8 cellular contexts compared by ENCODE assay signal in the genomic region with DNA sequence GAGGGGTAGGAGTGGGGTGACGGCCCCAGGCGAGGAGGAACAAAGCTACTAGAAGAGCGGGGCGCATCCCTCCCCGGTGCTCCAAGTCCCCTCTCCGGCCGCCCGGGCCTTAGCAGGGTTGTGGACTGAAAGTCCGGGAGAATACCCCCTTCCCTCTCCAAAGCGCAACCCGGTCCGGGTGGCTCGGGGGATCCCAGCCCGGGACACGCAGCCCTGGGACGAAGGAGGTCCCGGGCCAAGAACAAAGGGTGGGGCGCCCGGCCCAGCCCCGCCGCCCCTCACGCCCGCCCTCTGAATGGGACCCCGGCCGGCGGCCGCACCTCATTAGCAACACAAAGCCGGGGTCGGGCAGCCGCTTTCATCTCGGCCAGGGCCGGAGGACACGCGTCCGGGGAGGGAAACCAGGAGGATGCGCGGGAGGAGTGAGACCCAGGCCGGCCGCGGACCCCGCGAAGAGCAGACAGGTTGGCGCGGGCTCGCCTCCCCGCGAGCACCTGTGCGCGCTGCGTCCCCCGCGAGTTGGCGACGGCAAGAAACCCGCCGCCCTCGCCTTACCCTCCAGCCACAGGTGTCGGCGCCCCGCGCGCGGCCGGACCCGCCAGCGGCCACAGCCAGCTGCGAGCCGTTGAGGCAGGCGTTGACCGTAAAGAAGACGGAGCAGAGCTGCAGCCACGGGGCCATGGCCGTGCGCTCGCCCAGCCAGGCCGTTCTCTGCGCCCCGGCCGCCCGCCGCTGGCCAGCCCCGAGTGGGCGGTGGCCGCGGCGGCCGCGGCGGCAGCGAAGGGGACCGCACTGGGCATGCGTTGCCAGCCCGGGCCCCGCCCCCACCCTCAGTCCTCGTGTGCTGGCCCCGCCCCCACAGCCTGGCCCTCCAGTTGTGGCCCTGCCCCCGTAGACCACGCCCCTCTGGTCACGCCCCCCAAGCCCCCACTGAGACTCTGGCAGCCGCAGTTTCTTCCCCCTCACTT. TPM values are rescaled to one million over a fixed set of nuclear protein-coding genes. Genes with fewer than 3 reads are reported as not detected.
DNase-seq lines count a peak whose midpoint lies in the region; TF ChIP-seq lines count a peak whose summit lies in the region.

A gene (minus strand): TSS at position 748 of the 968 bp plus-strand sequence. CDS start 67 bp downstream, at position 681.

- no peak for TF ChIP-seq CTCF in endothelial cell (IDR thresholded peaks at IDR 0.05; ENCODE audit: unreplicated experiment)

- H3K27ac ChIP-seq in CD8-positive, alpha-beta memory T cell (ENCODE audit: low read depth, low read length) = no peak within 1 kb of the TSS
- H3K27ac ChIP-seq in mesodermal cell (ENCODE audit: low read depth, low read length, severe bottlenecking) = peak within 1 kb of the TSS; percentile 23

- peak within 1 kb of the TSS in 2 of 8 donors; percentile 52 to 78 for H3K27ac Mint-ChIP-seq in CD8-positive, alpha-beta memory T cell
- no peak within 1 kb of the TSS for H3K27ac Mint-ChIP-seq in endothelial cell (ENCODE audit: unreplicated experiment)

- POLR2A ChIA-PET in CD8-positive, alpha-beta memory T cell (lab: Charles Lee) = no interaction called here

- H3K4me1 Mint-ChIP-seq in CD8-positive, alpha-beta memory T cell = peaks cover 13 to 21% (median 18%) of the 10 kb centered on the region in 3 donors
- peaks cover 41% of the 10 kb centered on the region for H3K4me1 Mint-ChIP-seq in endothelial cell (ENCODE audit: unreplicated experiment)

- H3K4me3 ChIP-seq in CD8-positive, alpha-beta memory T cell (ENCODE audit: low read length) = no peak within 1 kb of the TSS
- H3K4me3 ChIP-seq in HAP-1 = peak within 1 kb of the TSS; percentile 56
- peak within 1 kb of the TSS; percentile 79 for H3K4me3 ChIP-seq in mesodermal cell (ENCODE audit: extremely low read depth, insufficient read depth, low read length, poor library complexity, severe bottlenecking)

- H3K27me3 ChIP-seq in CD8-positive, alpha-beta memory T cell (ENCODE audit: insufficient read depth, low read length, poor library complexity, severe bottlenecking) = peaks cover 28% of the 10 kb centered on the region
- H3K27me3 ChIP-seq in HAP-1 (ENCODE audit: low read depth) = no peaks in the 10 kb centered on the region

- 0 to 1% methylated on average over 54 to 55 of the region's 100 CpGs for WGBS in mesodermal cell (ENCODE audit: insufficient coverage in 2 of 2), 2 experiments

- DNase-seq in CD8-positive, alpha-beta memory T cell = peak; percentile 5 to 51 (median 32)
- DNase-seq in HAP-1 (ENCODE audit: low spot score in 2 of 2) (peak; percentile 81 to 92), NCI-H2227 treated with DMSO at 0.1 percent for 48 hours (lab: John Stamatoyannopoulos, UW) (peak; percentile 81), endothelial cell (ENCODE audit: low spot score) (peak; percentile 82)
- peak; percentile 67 to 70 for DNase-seq in activated CD4-positive, alpha-beta T cell treated with anti-CD3 and anti-CD28 coated beads, Interleukin-2, amount 50 U/mL, for 48 hours
- DNase-seq in stimulated activated CD8-positive, alpha-beta memory T cell treated with anti-CD3 and anti-CD28 coated beads, Interleukin-2, amount 100 ng/mL, for 48 hours (ENCODE audit: low read depth in 2 of 2) = peak; percentile 62 to 67
- no peak for DNase-seq in effector CD4-positive, alpha-beta T cell

- peaks cover 0 to 2% (median 0%) of the 10 kb centered on the region in 5 donors for H3K9me3 Mint-ChIP-seq in CD8-positive, alpha-beta memory T cell
- H3K9me3 Mint-ChIP-seq in endothelial cell (ENCODE audit: unreplicated experiment) = no peaks in the 10 kb centered on the region

- H3K36me3 ChIP-seq in CD8-positive, alpha-beta memory T cell (ENCODE audit: insufficient read depth, low read length) = no peaks in the 10 kb centered on the region
- no peaks in the 10 kb centered on the region for H3K36me3 ChIP-seq in HAP-1 (replicated peaks)
- H3K36me3 ChIP-seq in mesodermal cell (ENCODE audit: control insufficient read depth, insufficient read depth, low read length) = no peaks in the 10 kb centered on the region

- CTCF ChIA-PET in CD8-positive, alpha-beta memory T cell (lab: Charles Lee) = no interaction called here

- peak within 1 kb of the TSS; percentile 75 to 94 (median 83) for H3K4me3 Mint-ChIP-seq in CD8-positive, alpha-beta memory T cell
- H3K4me3 Mint-ChIP-seq in endothelial cell (ENCODE audit: unreplicated experiment) = peak within 1 kb of the TSS; percentile 90

- no peaks in the 10 kb centered on the region for H3K36me3 Mint-ChIP-seq in CD8-positive, alpha-beta memory T cell
- H3K36me3 Mint-ChIP-seq in endothelial cell (ENCODE audit: low read depth, unreplicated experiment) = peaks cover 12% of the 10 kb centered on the region

- in situ Hi-C loops in HAP-1 (cut with MboI; ENCODE audit: low sequenced_read_pairs) = no loop called here

- peaks cover 50 to 71% of the 10 kb centered on the region in 2 donors for H3K27me3 Mint-ChIP-seq in CD8-positive, alpha-beta memory T cell
- H3K27me3 Mint-ChIP-seq in endothelial cell (ENCODE audit: unreplicated experiment) = peaks cover 23% of the 10 kb centered on the region

- no peaks in the 10 kb centered on the region for H3K9me3 ChIP-seq in CD8-positive, alpha-beta memory T cell (ENCODE audit: low read length)
- H3K9me3 ChIP-seq in HAP-1 (no peaks in the 10 kb centered on the region), mesodermal cell (ENCODE audit: control insufficient read depth, low read length) (no peaks in the 10 kb centered on the region)

- H3K4me1 ChIP-seq in CD8-positive, alpha-beta memory T cell (ENCODE audit: insufficient read depth, low read length) = peaks cover 6% of the 10 kb centered on the region
- peaks cover 22% of the 10 kb centered on the region for H3K4me1 ChIP-seq in HAP-1
- peaks cover 40% of the 10 kb centered on the region for H3K4me1 ChIP-seq in mesodermal cell (ENCODE audit: control insufficient read depth, insufficient read depth, low read length, poor library complexity, severe bottlenecking)

RNA-seq across cellular contexts. Expression of the gene that starts here (rescaled TPM):
- total RNA-seq in CD8-positive, alpha-beta memory T cell = under 1 TPM; 0.04 TPM
- polyA plus RNA-seq in CD8-positive, alpha-beta memory T cell = not detected
- total RNA-seq in endothelial cell (ENCODE audit: unreplicated experiment) = 10.7 TPM
- 36.2 TPM for polyA plus RNA-seq in mesodermal cell (2013, experiment 1 of 2)
- 24.7 TPM for polyA plus RNA-seq in mesodermal cell (2013, experiment 2 of 2)

Comparison
In these comparisons a context has a peak if more than half of its experiments do, and no peak if none do; other contexts are left out.
1. RNA of the gene that starts here (total RNA-seq): 10.7 TPM in endothelial cell (single experiment); 0.04 TPM in CD8-positive, alpha-beta memory T cell; every median in the first group is over 10 times any median in the second.
2. Peak in DNase-seq in CD8-positive, alpha-beta memory T cell; RNA of the gene not detected or under 1 TPM.